ENCODE assay signal across 26 cellular contexts in the genomic region with DNA sequence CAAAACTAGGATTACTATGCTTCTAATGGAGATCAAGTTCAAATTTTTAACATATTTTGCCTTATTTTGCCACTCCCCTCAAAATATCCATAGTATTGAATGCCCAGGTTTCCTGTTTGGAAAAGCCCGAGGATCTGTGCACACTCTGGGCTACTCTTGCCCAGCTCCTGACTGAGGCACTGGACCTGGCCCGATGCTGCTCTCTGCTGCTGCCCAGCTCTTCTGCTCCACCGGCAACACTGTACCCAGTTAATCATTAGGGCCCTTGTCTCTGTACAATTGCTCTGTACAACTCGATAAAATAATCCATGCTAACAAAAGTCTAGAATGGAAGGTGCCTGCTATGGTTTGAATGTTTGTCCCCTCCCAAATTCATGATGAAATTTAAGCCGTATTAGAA.
"Had no signal": no experiment of that assay in that cellular context is flagged by ENCODE, and none has a peak within 500 bp of the region (broad histone marks: within the 10 kb centered on the region; RNA-seq: fewer than 3 reads in every experiment).

No MANE protein-coding gene starts in this region.

- ATAC-seq: activated T-cell treated with anti-CD3 and anti-CD28 coated beads, Interleukin-2, amount 50 U/mL, for 72 hours; body of pancreas; heart left ventricle; left lobe of liver; mucosa of descending colon; pancreas; stimulated activated effector memory CD8-positive, alpha-beta T cell treated with anti-CD3 and anti-CD28 coated beads, Interleukin-12 subunit alpha, Interleukin-12 subunit beta, amount 100 ng/mL, for 72 hours had no signal

- H3K36me3 ChIP-seq: heart left ventricle, pancreas, prostate gland, sigmoid colon, upper lobe of left lung had no signal

- H3K9me3 ChIP-seq: body of pancreas, heart left ventricle, mucosa of descending colon, pancreas, prostate gland, sigmoid colon, upper lobe of left lung had no signal

- H3K27me3 ChIP-seq: body of pancreas, heart left ventricle, pancreas, sigmoid colon, upper lobe of left lung had no signal

- H3K4me3 ChIP-seq: body of pancreas, heart left ventricle, lung, mucosa of descending colon, pancreas, prostate gland, sigmoid colon, upper lobe of left lung had no signal

- DNase-seq: activated CD4-positive, alpha-beta T cell treated with anti-CD3 and anti-CD28 coated beads for 4 hours; activated CD4-positive, alpha-beta T cell treated with anti-CD3 and anti-CD28 coated beads, Interleukin-2, amount 50 U/mL, for 4 hours; activated naive CD4-positive, alpha-beta T cell; activated T-cell treated with anti-CD3 and anti-CD28 coated beads for 4 hours; activated T-cell treated with anti-CD3 and anti-CD28 coated beads, Interleukin-2, amount 50 U/mL, for 72 hours; anterior cingulate cortex; body of pancreas; heart left ventricle; hypothalamus; immature natural killer cell; kidney; mucosa of descending colon; pancreas; sigmoid colon; small intestine; stimulated activated CD4-positive, alpha-beta T cell treated with anti-CD3 and anti-CD28 coated beads, Interleukin-4, amount 100 ng/mL, for 24 hours; T-helper 9 cell had no signal

- FAIRE-seq: frontal cortex, kidney, pancreas, small intestine, TTC549 had no signal

- H3K27ac ChIP-seq: body of pancreas, epithelial cell of prostate, heart left ventricle, pancreas, prostate gland, sigmoid colon, upper lobe of left lung, VCaP had no signal

- H3K4me1 ChIP-seq: body of pancreas, pancreas, prostate gland had no signal
